In the genomic region with DNA sequence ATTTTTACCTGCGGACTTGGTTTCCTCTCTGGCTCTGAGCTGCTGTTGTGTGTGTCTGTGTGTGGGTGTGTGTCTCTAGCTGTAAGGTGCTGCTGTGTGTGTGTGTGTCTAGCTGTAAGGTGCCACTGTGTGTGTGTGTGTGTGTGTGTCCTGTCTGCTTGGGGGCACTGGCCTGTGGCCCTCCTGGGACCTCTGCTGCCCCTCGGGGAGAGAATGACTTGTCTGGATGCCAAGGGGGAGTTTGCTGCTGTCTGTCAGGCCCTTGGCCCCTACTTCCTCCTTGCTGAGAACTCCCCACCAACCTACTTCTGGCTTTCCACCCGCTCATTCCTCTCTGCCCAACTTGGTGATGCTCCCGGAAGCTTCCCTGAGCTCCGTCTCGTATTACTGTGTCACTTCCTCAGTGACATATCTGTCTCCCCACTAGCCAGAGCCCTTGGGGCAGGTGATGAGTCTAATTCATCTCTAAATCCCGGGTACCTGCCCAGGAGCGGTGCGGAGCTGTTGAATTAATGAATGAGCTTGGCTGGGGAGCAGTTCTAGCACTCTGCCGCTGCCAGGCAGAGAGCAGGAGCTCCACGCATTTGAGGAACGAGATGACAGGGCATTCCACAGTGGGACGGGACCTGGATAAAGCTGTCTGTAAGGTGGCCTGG, we compare ENCODE assay signal across 9 cellular contexts. TPM values are rescaled to one million over a fixed set of nuclear protein-coding genes. Genes with fewer than 3 reads are reported as not detected.
DNase-seq lines count a peak whose midpoint lies in the region; ATAC-seq and TF ChIP-seq lines count a peak whose summit lies in the region.
"Had no signal": no experiment of that assay in that cellular context is flagged by ENCODE, and none has a peak within 500 bp of the region (broad histone marks: within the 10 kb centered on the region; RNA-seq: fewer than 3 reads in every experiment).

No MANE protein-coding gene starts in this region.

- no peaks in the 10 kb centered on the region for H3K27me3 Mint-ChIP-seq in activated naive CD8-positive, alpha-beta T cell treated with anti-CD3 and anti-CD28 coated beads for 36 hours
- H3K27me3 Mint-ChIP-seq in mesothelial cell of epicardium (ENCODE audit: low read depth), result no peaks in the 10 kb centered on the region

- H3K27me3 ChIP-seq in cardiac muscle cell (no peaks in the 10 kb centered on the region), upper lobe of right lung (no peaks in the 10 kb centered on the region)

- intact Hi-C loops in cardiac septum (cut with DNase I), result no loop called here
- intact Hi-C loops in upper lobe of right lung (cut with DNase I), result no loop called here

- peaks cover 53% of the 10 kb centered on the region for H3K4me1 Mint-ChIP-seq in activated naive CD8-positive, alpha-beta T cell treated with anti-CD3 and anti-CD28 coated beads for 36 hours
- H3K4me1 Mint-ChIP-seq in mesothelial cell of epicardium, result peaks cover 31% of the 10 kb centered on the region

- ATAC-seq in upper lobe of right lung (peak; percentile 32), GM21717 (IDR thresholded peaks at IDR 0.05; ENCODE audit: unreplicated experiment) (no peak), HG03159 (IDR thresholded peaks at IDR 0.05; ENCODE audit: unreplicated experiment) (no peak)

- no peaks in the 10 kb centered on the region for H3K9me3 ChIP-seq in cardiac muscle cell (ENCODE audit: low read depth)
- H3K9me3 ChIP-seq in upper lobe of right lung, result no peaks in the 10 kb centered on the region

- TF ChIP-seq CTCF in cardiac muscle cell (IDR thresholded peaks at IDR 0.05; ENCODE audit: low read depth, low read length), result no peak
- TF ChIP-seq CTCF in mesothelial cell of epicardium (IDR thresholded peaks at IDR 0.05; ENCODE audit: unreplicated experiment), result no peak
- no peak for TF ChIP-seq CTCF in upper lobe of right lung (IDR thresholded peaks at IDR 0.05)

- peak overlapping the region; percentile 14 for H3K27ac Mint-ChIP-seq in activated naive CD8-positive, alpha-beta T cell treated with anti-CD3 and anti-CD28 coated beads for 36 hours
- H3K27ac Mint-ChIP-seq in mesothelial cell of epicardium, result peak overlapping the region; percentile 81

- H3K4me1 ChIP-seq in cardiac muscle cell (ENCODE audit: low read depth) (peaks cover 49% of the 10 kb centered on the region), upper lobe of right lung (peaks cover 15% of the 10 kb centered on the region)

- no peak overlapping the region for H3K4me3 Mint-ChIP-seq in activated naive CD8-positive, alpha-beta T cell treated with anti-CD3 and anti-CD28 coated beads for 36 hours
- no peak overlapping the region for H3K4me3 Mint-ChIP-seq in mesothelial cell of epicardium

- H3K36me3 Mint-ChIP-seq in activated naive CD8-positive, alpha-beta T cell treated with anti-CD3 and anti-CD28 coated beads for 36 hours, result peaks cover 16% of the 10 kb centered on the region
- peaks cover 18% of the 10 kb centered on the region for H3K36me3 Mint-ChIP-seq in mesothelial cell of epicardium

- H3K4me3 ChIP-seq in cardiac muscle cell (no peak overlapping the region), upper lobe of right lung (no peak overlapping the region)

- DNase-seq in cardiac muscle cell (ENCODE audit: low read depth in 1 of 2, low spot score in 1 of 2) (no peak), cardiac septum (ENCODE audit: low spot score) (no peak), mesothelial cell of epicardium (ENCODE audit: low spot score in 2 of 2, unreplicated experiment in 2 of 2) (no peak), upper lobe of right lung (no peak), NCI-H524 treated with DMSO at 0.1 percent for 48 hours (lab: John Stamatoyannopoulos, UW) (no peak)
- DNase-seq in activated naive CD8-positive, alpha-beta T cell treated with anti-CD3 and anti-CD28 coated beads for 36 hours, result no peak

- H3K9me3 Mint-ChIP-seq in activated naive CD8-positive, alpha-beta T cell treated with anti-CD3 and anti-CD28 coated beads for 36 hours, result no peaks in the 10 kb centered on the region
- H3K9me3 Mint-ChIP-seq in mesothelial cell of epicardium, result no peaks in the 10 kb centered on the region

- peak overlapping the region; percentile 86 for H3K27ac ChIP-seq in cardiac muscle cell
- peak overlapping the region; percentile 60 for H3K27ac ChIP-seq in upper lobe of right lung

- H3K36me3 ChIP-seq in cardiac muscle cell (peaks cover 5% of the 10 kb centered on the region), upper lobe of right lung (peaks cover 42% of the 10 kb centered on the region)

RNA-seq across cellular contexts. Expression of a gene that starts 45.3 kb away (rescaled TPM):
- total RNA-seq in cardiac muscle cell (not detected in 2 replicates), cardiac septum (not detected), mesothelial cell of epicardium (not detected in 3 replicates), upper lobe of right lung (not detected)
- not detected in 2 replicates for polyA plus RNA-seq in cardiac muscle cell
- total RNA-seq in activated naive CD8-positive, alpha-beta T cell treated with anti-CD3 and anti-CD28 coated beads for 36 hours, result under 1 TPM in 1 of 2 experiments, not detected in 1; 0.12 TPM
- total RNA-seq: epithelial cell of proximal tubule had no signal

RNA-seq across cellular contexts. Expression of a gene that starts 52.0 kb away (rescaled TPM):
- total RNA-seq in cardiac muscle cell, result 46.0 and 51.2 TPM in 2 replicates
- polyA plus RNA-seq in cardiac muscle cell, result 28.1 and 38.0 TPM in 2 replicates
- total RNA-seq in cardiac septum, result 25.3 TPM
- total RNA-seq in activated naive CD8-positive, alpha-beta T cell treated with anti-CD3 and anti-CD28 coated beads for 36 hours, result 100 to 1,000 TPM; 131 TPM
- total RNA-seq in mesothelial cell of epicardium, result 144 to 152 TPM (median 146 TPM) in 3 replicates
- 158 TPM for total RNA-seq in upper lobe of right lung
